1 cellular context compared by ENCODE assay signal in the genomic region with DNA sequence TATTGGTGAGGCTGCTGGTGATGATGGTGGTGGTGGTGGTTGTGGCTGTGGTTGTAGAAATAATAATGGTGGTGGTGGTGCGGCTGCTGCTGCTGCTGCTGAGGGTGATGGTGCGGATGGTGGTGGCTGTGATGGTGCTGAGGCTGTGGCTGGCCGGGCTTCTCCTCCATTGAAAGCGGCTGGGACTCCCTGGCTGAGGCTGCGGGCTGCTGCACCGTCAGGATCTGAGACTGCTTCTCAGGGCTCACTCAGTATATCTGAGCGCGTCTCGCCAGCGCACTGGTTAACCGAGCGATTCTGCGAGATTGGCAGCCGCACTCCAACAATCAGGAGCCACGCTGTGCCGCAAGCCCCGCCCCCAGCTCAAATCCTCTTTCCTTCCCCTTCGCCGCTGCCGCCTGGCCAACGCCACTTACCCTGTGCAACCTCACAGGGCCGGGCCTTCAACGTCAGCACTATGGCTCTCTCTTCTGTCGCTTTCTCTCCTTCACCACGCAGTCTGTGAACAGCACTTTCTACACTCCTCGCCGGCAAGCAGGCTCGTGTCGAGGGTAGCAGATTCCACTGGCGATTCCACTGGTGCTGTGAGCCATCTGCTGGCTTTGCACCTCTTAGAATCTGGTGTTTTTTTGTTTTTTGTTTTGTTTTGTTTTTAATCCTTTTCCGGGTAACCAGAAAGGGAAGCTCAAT.
A peak's percentile ranks its signal among the peaks of the same experiment; 100 is the strongest.
TF ChIP-seq lines count a peak whose summit lies in the region.

NUFIP2 (minus strand) TSS at position 259 of the 690 bp plus-strand sequence; CDS start at position 170, 89 bp downstream.

TF ChIP-seq in HepG2, 621 proteins besides CTCF, POLR2A, EP300 and RAD21 (continued from another document and continues in another):
- TF ChIP-seq, protein P1, sequence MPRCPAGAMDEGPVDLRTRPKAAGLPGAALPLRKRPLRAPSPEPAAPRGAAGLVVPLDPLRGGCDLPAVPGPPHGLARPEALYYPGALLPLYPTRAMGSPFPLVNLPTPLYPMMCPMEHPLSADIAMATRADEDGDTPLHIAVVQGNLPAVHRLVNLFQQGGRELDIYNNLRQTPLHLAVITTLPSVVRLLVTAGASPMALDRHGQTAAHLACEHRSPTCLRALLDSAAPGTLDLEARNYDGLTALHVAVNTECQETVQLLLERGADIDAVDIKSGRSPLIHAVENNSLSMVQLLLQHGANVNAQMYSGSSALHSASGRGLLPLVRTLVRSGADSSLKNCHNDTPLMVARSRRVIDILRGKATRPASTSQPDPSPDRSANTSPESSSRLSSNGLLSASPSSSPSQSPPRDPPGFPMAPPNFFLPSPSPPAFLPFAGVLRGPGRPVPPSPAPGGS (CRISPR knock-in tag; IDR thresholded peaks at IDR 0.05) = peak; percentile 89; the same call in 1 of the 2 replicates
- TF ChIP-seq ZNF350 (CRISPR knock-in tag; IDR thresholded peaks at IDR 0.05; ENCODE audit: borderline replicate concordance, low read depth) (peak; percentile 85), PHF20 (CRISPR knock-in tag; IDR thresholded peaks at IDR 0.05) (peak; percentile 79), ZMAT3 (CRISPR knock-in tag; conservative IDR thresholded peaks at IDR 0.05) (peak; percentile 67), TOPORS (CRISPR knock-in tag; IDR thresholded peaks at IDR 0.05) (no peak), TEAD3 (CRISPR knock-in tag; optimal IDR thresholded peaks at IDR 0.05; ENCODE audit: borderline replicate concordance) (peak; percentile 43), ZBTB8A (CRISPR knock-in tag; IDR thresholded peaks at IDR 0.05; ENCODE audit: borderline replicate concordance, low read depth) (no peak), SP1 (IDR thresholded peaks at IDR 0.05) (no peak), SP1 (CRISPR knock-in tag; IDR thresholded peaks at IDR 0.05) (0 out of 2 replicates have a peak, but pooled peaks have one; percentile 25), STAT5B (CRISPR knock-in tag; IDR thresholded peaks at IDR 0.05) (no peak), CREB1 (IDR thresholded peaks at IDR 0.05) (peak; percentile 81), CREB1 (CRISPR knock-in tag; IDR thresholded peaks at IDR 0.05) (peak; percentile 90), CHD4 (IDR thresholded peaks at IDR 0.05; ENCODE audit: borderline replicate concordance, low read length) (no peak), PHF8 (CRISPR knock-in tag; IDR thresholded peaks at IDR 0.05) (peak; percentile 90), ZNF33B (CRISPR knock-in tag; IDR thresholded peaks at IDR 0.05) (0 out of 2 replicates have a peak, but pooled peaks have one; percentile 54), FLYWCH1 (CRISPR knock-in tag; IDR thresholded peaks at IDR 0.05) (0 out of 2 replicates have a peak, but pooled peaks have one; percentile 22), FOXK1 (CRISPR knock-in tag; IDR thresholded peaks at IDR 0.05; ENCODE audit: borderline replicate concordance, low read depth) (peak; percentile 34; the same call in 1 of the 2 replicates), ZNF276 (CRISPR knock-in tag; IDR thresholded peaks at IDR 0.05; ENCODE audit: low read depth) (0 out of 2 replicates have a peak, but pooled peaks have one; percentile 83), HOXD1 (CRISPR knock-in tag; IDR thresholded peaks at IDR 0.05) (no peak), THYN1 (CRISPR knock-in tag; IDR thresholded peaks at IDR 0.05; ENCODE audit: borderline replicate concordance, low read depth) (no peak), JUND (CRISPR knock-in tag; IDR thresholded peaks at IDR 0.05) (no peak), SSRP1 (CRISPR knock-in tag; IDR thresholded peaks at IDR 0.05) (peak; percentile 81; the same call in 1 of the 2 replicates), PITX1 (CRISPR knock-in tag; IDR thresholded peaks at IDR 0.05) (peak; percentile 86), POGZ (CRISPR knock-in tag; IDR thresholded peaks at IDR 0.05) (peak; percentile 65), U2AF1 (optimal IDR thresholded peaks at IDR 0.05; ENCODE audit: low read depth, low read length) (peak; percentile 36), MXI1 (IDR thresholded peaks at IDR 0.05; ENCODE audit: borderline replicate concordance, low read depth, low read length) (peak; percentile 76; the same call in 2 of the 3 replicates), SIX4 (CRISPR knock-in tag; IDR thresholded peaks at IDR 0.05) (peak; percentile 80), NFAT5 (CRISPR knock-in tag; IDR thresholded peaks at IDR 0.05) (no peak), ZNF530 (CRISPR knock-in tag; IDR thresholded peaks at IDR 0.05; ENCODE audit: low read depth) (no peak)
- TF ChIP-seq, protein P2, sequence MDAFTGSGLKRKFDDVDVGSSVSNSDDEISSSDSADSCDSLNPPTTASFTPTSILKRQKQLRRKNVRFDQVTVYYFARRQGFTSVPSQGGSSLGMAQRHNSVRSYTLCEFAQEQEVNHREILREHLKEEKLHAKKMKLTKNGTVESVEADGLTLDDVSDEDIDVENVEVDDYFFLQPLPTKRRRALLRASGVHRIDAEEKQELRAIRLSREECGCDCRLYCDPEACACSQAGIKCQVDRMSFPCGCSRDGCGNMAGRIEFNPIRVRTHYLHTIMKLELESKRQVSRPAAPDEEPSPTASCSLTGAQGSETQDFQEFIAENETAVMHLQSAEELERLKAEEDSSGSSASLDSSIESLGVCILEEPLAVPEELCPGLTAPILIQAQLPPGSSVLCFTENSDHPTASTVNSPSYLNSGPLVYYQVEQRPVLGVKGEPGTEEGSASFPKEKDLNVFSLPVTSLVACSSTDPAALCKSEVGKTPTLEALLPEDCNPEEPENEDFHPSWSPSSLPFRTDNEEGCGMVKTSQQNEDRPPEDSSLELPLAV (CRISPR knock-in tag; conservative IDR thresholded peaks at IDR 0.05; ENCODE audit: low read depth) = no peak
- TF ChIP-seq, protein P3, sequence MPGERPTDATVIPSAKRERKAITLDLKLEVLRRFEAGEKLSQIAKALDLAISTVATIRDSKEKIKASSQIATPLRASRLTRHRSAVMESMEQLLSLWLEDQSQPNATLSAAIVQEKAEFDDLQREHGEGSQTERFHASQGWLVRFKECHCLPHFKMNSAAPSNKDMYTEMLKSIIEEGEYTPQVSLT (CRISPR knock-in tag; IDR thresholded peaks at IDR 0.05; ENCODE audit: borderline replicate concordance, low read depth) = no peak
- TF ChIP-seq, protein P4, sequence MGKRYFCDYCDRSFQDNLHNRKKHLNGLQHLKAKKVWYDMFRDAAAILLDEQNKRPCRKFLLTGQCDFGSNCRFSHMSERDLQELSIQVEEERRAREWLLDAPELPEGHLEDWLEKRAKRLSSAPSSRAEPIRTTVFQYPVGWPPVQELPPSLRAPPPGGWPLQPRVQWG (CRISPR knock-in tag; IDR thresholded peaks at IDR 0.05; ENCODE audit: borderline replicate concordance, low read depth) = no peak
- TF ChIP-seq, protein P5, sequence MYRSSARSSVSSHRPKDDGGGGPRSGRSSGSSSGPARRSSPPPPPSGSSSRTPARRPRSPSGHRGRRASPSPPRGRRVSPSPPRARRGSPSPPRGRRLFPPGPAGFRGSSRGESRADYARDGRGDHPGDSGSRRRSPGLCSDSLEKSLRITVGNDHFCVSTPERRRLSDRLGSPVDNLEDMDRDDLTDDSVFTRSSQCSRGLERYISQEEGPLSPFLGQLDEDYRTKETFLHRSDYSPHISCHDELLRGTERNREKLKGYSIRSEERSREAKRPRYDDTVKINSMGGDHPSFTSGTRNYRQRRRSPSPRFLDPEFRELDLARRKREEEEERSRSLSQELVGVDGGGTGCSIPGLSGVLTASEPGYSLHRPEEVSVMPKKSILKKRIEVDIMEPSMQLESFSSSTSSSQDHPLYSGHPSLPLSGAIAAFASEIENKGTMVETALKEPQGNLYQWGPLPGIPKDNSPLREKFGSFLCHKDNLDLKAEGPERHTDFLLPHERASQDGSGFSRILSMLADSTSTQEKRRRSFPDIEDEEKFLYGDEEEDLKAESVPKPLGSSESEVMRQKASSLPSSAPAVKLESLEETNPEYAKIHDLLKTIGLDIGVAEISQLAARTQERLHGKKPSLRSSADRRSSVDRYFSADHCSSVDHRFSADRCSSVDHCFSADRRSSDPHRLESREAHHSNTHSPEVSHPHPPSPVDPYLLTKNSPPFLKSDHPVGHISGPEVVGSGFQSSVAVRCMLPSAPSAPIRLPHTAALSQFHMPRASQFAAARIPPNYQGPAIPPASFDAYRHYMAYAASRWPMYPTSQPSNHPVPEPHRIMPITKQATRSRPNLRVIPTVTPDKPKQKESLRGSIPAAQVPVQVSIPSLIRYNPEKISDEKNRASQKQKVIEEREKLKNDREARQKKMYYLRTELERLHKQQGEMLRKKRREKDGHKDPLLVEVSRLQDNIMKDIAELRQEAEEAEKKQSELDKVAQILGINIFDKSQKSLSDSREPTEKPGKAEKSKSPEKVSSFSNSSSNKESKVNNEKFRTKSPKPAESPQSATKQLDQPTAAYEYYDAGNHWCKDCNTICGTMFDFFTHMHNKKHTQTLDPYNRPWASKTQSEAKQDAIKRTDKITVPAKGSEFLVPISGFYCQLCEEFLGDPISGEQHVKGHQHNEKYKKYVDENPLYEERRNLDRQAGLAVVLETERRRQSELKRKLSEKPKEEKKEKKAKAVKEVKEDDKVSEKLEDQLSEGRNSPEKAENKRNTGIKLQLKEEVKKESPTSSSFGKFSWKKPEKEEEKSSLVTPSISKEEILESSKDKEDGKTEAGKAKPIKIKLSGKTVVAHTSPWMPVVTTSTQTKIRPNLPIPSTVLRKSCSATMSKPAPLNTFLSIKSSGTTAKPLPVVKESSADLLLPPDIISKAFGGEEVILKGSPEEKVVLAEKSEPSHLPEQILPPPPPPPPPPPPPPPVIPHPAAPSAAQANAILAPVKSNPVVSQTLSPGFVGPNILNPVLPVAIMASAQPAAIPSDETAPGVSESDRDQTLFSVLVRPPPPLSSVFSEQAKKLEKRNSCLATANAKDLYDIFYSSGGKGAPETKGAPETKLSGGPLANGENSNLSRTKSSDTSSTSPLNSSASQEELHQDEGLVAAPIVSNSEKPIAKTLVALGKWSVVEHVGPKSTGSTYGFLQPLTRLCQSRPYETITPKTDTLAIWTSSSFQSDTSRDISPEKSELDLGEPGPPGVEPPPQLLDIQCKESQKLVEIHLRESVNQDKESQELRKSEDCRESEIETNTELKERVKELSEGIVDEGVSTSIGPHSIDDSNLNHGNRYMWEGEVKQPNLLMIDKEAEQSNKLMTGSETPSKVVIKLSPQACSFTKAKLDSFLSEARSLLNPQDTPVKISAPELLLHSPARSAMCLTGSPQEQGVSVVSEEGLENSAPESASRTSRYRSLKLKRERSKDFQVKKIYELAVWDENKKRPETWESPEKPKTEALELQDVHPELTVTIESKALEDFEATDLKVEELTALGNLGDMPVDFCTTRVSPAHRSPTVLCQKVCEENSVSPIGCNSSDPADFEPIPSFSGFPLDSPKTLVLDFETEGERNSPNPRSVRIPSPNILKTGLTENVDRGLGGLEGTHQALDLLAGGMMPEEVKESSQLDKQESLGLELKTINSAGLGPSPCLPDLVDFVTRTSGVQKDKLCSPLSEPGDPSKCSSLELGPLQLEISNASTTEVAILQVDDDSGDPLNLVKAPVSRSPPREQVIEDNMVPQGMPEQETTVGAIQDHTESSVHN (CRISPR knock-in tag; IDR thresholded peaks at IDR 0.05) = no peak
- TF ChIP-seq, protein P6, sequence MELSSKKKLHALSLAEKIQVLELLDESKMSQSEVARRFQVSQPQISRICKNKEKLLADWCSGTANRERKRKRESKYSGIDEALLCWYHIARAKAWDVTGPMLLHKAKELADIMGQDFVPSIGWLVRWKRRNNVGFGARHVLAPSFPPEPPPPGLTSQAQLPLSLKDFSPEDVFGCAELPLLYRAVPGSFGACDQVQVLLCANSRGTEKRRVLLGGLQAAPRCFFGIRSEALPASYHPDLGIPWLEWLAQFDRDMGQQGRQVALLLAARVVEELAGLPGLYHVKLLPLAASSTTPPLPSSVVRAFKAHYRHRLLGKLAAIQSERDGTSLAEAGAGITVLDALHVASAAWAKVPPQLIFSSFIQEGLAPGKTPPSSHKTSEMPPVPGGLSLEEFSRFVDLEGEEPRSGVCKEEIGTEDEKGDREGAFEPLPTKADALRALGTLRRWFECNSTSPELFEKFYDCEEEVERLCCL (CRISPR knock-in tag; IDR thresholded peaks at IDR 0.05; ENCODE audit: borderline replicate concordance) = peak; percentile 88; the same call in 1 of the 2 replicates
- TF ChIP-seq, protein P7, sequence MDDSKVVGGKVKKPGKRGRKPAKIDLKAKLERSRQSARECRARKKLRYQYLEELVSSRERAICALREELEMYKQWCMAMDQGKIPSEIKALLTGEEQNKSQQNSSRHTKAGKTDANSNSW (CRISPR knock-in tag; IDR thresholded peaks at IDR 0.05; ENCODE audit: borderline replicate concordance) = no peak; the same call in 1 of the 2 replicates
